ENCODE assay signal across 1 cellular context in genomic region chr12:113263431-113263963, GRCh38.
A peak's percentile ranks its signal among the peaks of the same experiment; 100 is the strongest.
TF ChIP-seq lines count a peak whose summit lies in the region.

No MANE protein-coding gene starts in this region.

TF ChIP-seq in HepG2, 621 proteins besides CTCF, POLR2A, EP300 and RAD21 (continued from another document):
- TF ChIP-seq ZNF383 (CRISPR knock-in tag; IDR thresholded peaks at IDR 0.05; ENCODE audit: borderline replicate concordance): no peak
- peak; percentile 50; the same call in 1 of the 2 replicates for TF ChIP-seq ZBTB38 (CRISPR knock-in tag; IDR thresholded peaks at IDR 0.05)
- no peak for TF ChIP-seq RELA (CRISPR knock-in tag; IDR thresholded peaks at IDR 0.05)
- TF ChIP-seq HNF4A (CRISPR knock-in tag; IDR thresholded peaks at IDR 0.05): peak; percentile 8; the same call in 1 of the 2 replicates
- TF ChIP-seq PRPF4 (IDR thresholded peaks at IDR 0.05; ENCODE audit: low read depth, low read length, poor library complexity, severe bottlenecking): no peak
